In the genomic region with DNA sequence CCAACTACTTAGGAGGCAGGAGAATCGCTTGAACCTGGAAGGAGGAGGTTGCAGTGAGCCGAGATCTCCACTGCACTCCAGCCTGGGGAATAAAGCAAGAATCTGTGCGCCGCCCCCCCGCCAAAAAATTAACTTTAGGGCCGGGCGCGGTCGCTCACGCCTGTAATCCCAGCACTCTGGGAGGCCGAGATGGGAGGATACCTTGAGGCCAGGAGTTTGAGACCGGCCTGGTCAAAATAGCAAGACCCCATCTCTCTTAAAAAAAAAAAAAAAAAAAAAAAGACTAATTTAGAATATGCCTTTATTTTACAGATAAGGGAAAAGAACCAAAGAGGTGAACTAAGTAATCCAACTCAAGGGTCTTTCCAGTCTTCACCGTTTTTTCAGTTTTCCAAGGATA, we compare ENCODE assay signal across 8 cellular contexts.
DNase-seq lines count a peak whose midpoint lies in the region; ATAC-seq and TF ChIP-seq lines count a peak whose summit lies in the region.

No MANE protein-coding gene starts in this region.

- H3K9me3 Mint-ChIP-seq in effector memory CD8-positive, alpha-beta T cell: no peaks in the 10 kb centered on the region

- H3K27ac ChIP-seq in C4-2B: peak overlapping the region; percentile 96; the same call in 1 of the 2 replicates

- ATAC-seq in effector memory CD8-positive, alpha-beta T cell (replicated peaks): no peak

- TF ChIP-seq CTCF in C4-2B (conservative IDR thresholded peaks at IDR 0.05) (no peak), NB4 (IDR thresholded peaks at IDR 0.05; ENCODE audit: low read depth, low read length) (no peak)

- H3K4me3 ChIP-seq in NB4 (ENCODE audit: low read depth, low read length): peak overlapping the region; percentile 82
- H3K4me3 ChIP-seq in neuron (ENCODE audit: low read length): peak overlapping the region; percentile 83

- H2AFZ ChIP-seq in neuron (ENCODE audit: low read depth, low read length): no peak overlapping the region

- peak overlapping the region; percentile 39 to 96 for H3K27ac Mint-ChIP-seq in effector memory CD8-positive, alpha-beta T cell

- no peaks in the 10 kb centered on the region for H3K27me3 ChIP-seq in neuron (ENCODE audit: insufficient read depth, low read length)

- peaks cover 28% of the 10 kb centered on the region for H3K4me1 ChIP-seq in neuron (ENCODE audit: insufficient read depth, low read length)

- no peak for TF ChIP-seq POLR2A in NB4 (IDR thresholded peaks at IDR 0.05; ENCODE audit: extremely low read depth, insufficient read length)

- no peaks in the 10 kb centered on the region for H3K9me3 ChIP-seq in neuron (ENCODE audit: low read length)

- no peaks in the 10 kb centered on the region for H3K27me3 Mint-ChIP-seq in effector memory CD8-positive, alpha-beta T cell

- peak overlapping the region; percentile 91 to 93 for H3K4me3 Mint-ChIP-seq in effector memory CD8-positive, alpha-beta T cell

- H3K36me3 ChIP-seq in neuron (ENCODE audit: insufficient read depth, low read length): peaks cover 45% of the 10 kb centered on the region

- peaks cover 43 to 50% of the 10 kb centered on the region in 2 donors for H3K4me1 Mint-ChIP-seq in effector memory CD8-positive, alpha-beta T cell (ENCODE audit: low read depth in 2 of 2)

- no peak for DNase-seq in NB4 (ENCODE audit: low read depth)
- no peak for DNase-seq in effector memory CD8-positive, alpha-beta T cell
- DNase-seq in SHP77 (lab: John Stamatoyannopoulos, UW): no peak
- no peak for DNase-seq in NCI-H187 (lab: John Stamatoyannopoulos, UW)
- DNase-seq in DMS 273 treated with DMSO at 0.1 percent for 48 hours (lab: John Stamatoyannopoulos, UW): no peak
- no peak for DNase-seq in SKM-1 treated with dmso at 0.1 percent for 144 hours (lab: John Stamatoyannopoulos, UW; ENCODE audit: unreplicated experiment)

- peaks cover 75% of the 10 kb centered on the region for H3K36me3 Mint-ChIP-seq in effector memory CD8-positive, alpha-beta T cell (ENCODE audit: insufficient read depth)
